ENCODE assay signal across 25 cellular contexts in genomic region chr15:64251658-64252057, GRCh38.
DNase-seq lines count a peak whose midpoint lies in the region; ATAC-seq and TF ChIP-seq lines count a peak whose summit lies in the region.
"Had no signal": no experiment of that assay in that cellular context is flagged by ENCODE, and none has a peak within 500 bp of the region (broad histone marks: within the 10 kb centered on the region; RNA-seq: fewer than 3 reads in every experiment).

No MANE protein-coding gene starts in this region.

- H3K27ac ChIP-seq in SK-N-SH (ENCODE audit: low read depth in 2 of 2, low read length in 1 of 2), result peak overlapping the region; percentile 44 to 93; a peak in 2 of 4 replicates
- H3K27ac ChIP-seq: GM23248, Peyer's patch, SK-N-MC had no signal

- no peak for ATAC-seq in SK-N-SH treated with all-trans-retinoic acid at 6 μM for 48 hours
- no peak for ATAC-seq in GM18868 (IDR thresholded peaks at IDR 0.05; ENCODE audit: unreplicated experiment)

- no peak overlapping the region for H3K4me3 ChIP-seq in SK-N-SH (ENCODE audit: low read depth in 2 of 2, low read length in 1 of 2)
- no peak overlapping the region for H3K4me3 ChIP-seq in adipocyte (ENCODE audit: low read length)
- H3K4me3 ChIP-seq: GM23248, Peyer's patch, SK-N-MC had no signal

- H3K79me2 ChIP-seq in SK-N-SH (ENCODE audit: insufficient read depth), result peaks cover 68% of the 10 kb centered on the region

- no peak for TF ChIP-seq RAD21 in SK-N-SH (IDR thresholded peaks at IDR 0.05; ENCODE audit: low read length)

- peaks cover 0 to 31% of the 10 kb centered on the region in 2 experiments; a peak in 3 of 4 replicates for H3K4me1 ChIP-seq in SK-N-SH (ENCODE audit: control insufficient read depth in 1 of 2, insufficient read depth in 2 of 2, low read depth in 1 of 2, low read length in 1 of 2)
- H3K4me1 ChIP-seq in adipocyte (ENCODE audit: control insufficient read depth, insufficient read depth, low read length), result peaks cover 33% of the 10 kb centered on the region

- DNase-seq in SK-N-SH (no peak), adipocyte (ENCODE audit: low read depth) (peak; percentile 46), myocyte (ENCODE audit: low read depth) (peak; percentile 6), amniotic stem cell (lab: John Stamatoyannopoulos, UW) (no peak), NCI-H2081 treated with DMSO at 0.1 percent for 48 hours (lab: John Stamatoyannopoulos, UW) (no peak), NCI-H1694 (lab: John Stamatoyannopoulos, UW) (no peak)
- DNase-seq: BE2C, Calu3, DND-41, GM23248, H7, KG1, NCI-H1048, NCI-H1694 treated with DMSO at 0.1 percent for 48 hours, NCI-H2081, NCI-H2171, NCI-H226, NCI-H510A, NCI-H69, OCI-M1, Peyer's patch, SIG-M5 had no signal

- no peaks in the 10 kb centered on the region for H3K9me2 ChIP-seq in SK-N-SH

- no peak overlapping the region for H3K4me2 ChIP-seq in SK-N-SH

- TF ChIP-seq EP300 in SK-N-SH (IDR thresholded peaks at IDR 0.05; ENCODE audit: borderline replicate concordance in 1 of 2, low read depth in 1 of 2, low read length in 1 of 2), result 0 out of 4 replicates have a peak, but pooled peaks of 1 of the 2 experiments have one; percentile 20

- H3K9me3 ChIP-seq in SK-N-SH (0 out of 2 replicates have a peak, but pooled peaks cover under 1% of the 10 kb centered on the region), adipocyte (ENCODE audit: control insufficient read depth, low read length) (no peaks in the 10 kb centered on the region)
- H3K9me3 ChIP-seq: BE2C, Peyer's patch had no signal

- H2AFZ ChIP-seq in SK-N-SH (ENCODE audit: low read depth), result no peak overlapping the region
- H2AFZ ChIP-seq: GM23248 had no signal

- H4K20me1 ChIP-seq in SK-N-SH (ENCODE audit: insufficient read depth), result no peaks in the 10 kb centered on the region

- POLR2A ChIA-PET in SK-N-SH (lab: Yijun Ruan, JAX), result no interaction called here

- peaks cover 0 to 21% of the 10 kb centered on the region in 2 experiments for H3K36me3 ChIP-seq in SK-N-SH (replicated peaks in 1 of 2; ENCODE audit: control insufficient read depth in 1 of 2, insufficient read depth in 2 of 2, low read length in 1 of 2)
- peaks cover 2% of the 10 kb centered on the region for H3K36me3 ChIP-seq in adipocyte (ENCODE audit: control insufficient read depth, insufficient read depth, low read length, severe bottlenecking)
- H3K36me3 ChIP-seq: BE2C, Peyer's patch had no signal

- H3K27me3 ChIP-seq in SK-N-SH (ENCODE audit: insufficient read depth) (no peaks in the 10 kb centered on the region), adipocyte (replicated peaks; ENCODE audit: control insufficient read depth, insufficient read depth, low read length) (no peaks in the 10 kb centered on the region)
- H3K27me3 ChIP-seq: BE2C, Peyer's patch had no signal

- TF ChIP-seq CTCF in SK-N-SH (IDR thresholded peaks at IDR 0.05), result no peak

- CTCF ChIA-PET in SK-N-SH (lab: Yijun Ruan, JAX), result interaction anchor here (1.0 to 1.7 kb wide), 4 partner anchors 8 to 45 kb away, joined by 3 to 5 read pairs (median 4); no protein-coding TSS in a partner anchor

- H3K9ac ChIP-seq in SK-N-SH, result no peak overlapping the region
- H3K9ac ChIP-seq in adipocyte (ENCODE audit: low read length), result no peak overlapping the region
- H3K9ac ChIP-seq: GM23248 had no signal

- peaks cover 45% of the 10 kb centered on the region for H3F3A ChIP-seq in SK-N-SH (replicated peaks; ENCODE audit: insufficient read depth)

TF ChIP-seq in SK-N-SH, 30 proteins besides CTCF, POLR2A, EP300 and RAD21:
- TF ChIP-seq TCF12 (IDR thresholded peaks at IDR 0.05) (peak; percentile 24; the same call in 1 of the 2 replicates), JUND (IDR thresholded peaks at IDR 0.05) (0 out of 2 replicates have a peak, but pooled peaks have one; percentile 10), TEAD4 (IDR thresholded peaks at IDR 0.05; ENCODE audit: borderline replicate concordance, insufficient read depth) (no peak), PBX3 (IDR thresholded peaks at IDR 0.05) (0 out of 2 replicates have a peak, but pooled peaks have one; percentile 23), SMC3 (IDR thresholded peaks at IDR 0.05; ENCODE audit: low read depth, low read length) (no peak), FOSL2 (IDR thresholded peaks at IDR 0.05; ENCODE audit: borderline replicate concordance, low read depth) (peak; percentile 4; the same call in 1 of the 2 replicates)

TF ChIP-seq in SK-N-SH treated with all-trans-retinoic acid at 6 μM for 48 hours, 23 proteins besides CTCF, POLR2A, EP300 and RAD21 (continues in another document):
- TF ChIP-seq PPARA (CRISPR knock-in tag; IDR thresholded peaks at IDR 0.05; ENCODE audit: borderline replicate concordance), result no peak
- TF ChIP-seq ZFP30 (CRISPR knock-in tag; IDR thresholded peaks at IDR 0.05), result no peak
- TF ChIP-seq BACH2 (CRISPR knock-in tag; IDR thresholded peaks at IDR 0.05; ENCODE audit: borderline replicate concordance), result no peak
- no peak for TF ChIP-seq ISL1 (CRISPR knock-in tag; IDR thresholded peaks at IDR 0.05)
- no peak for TF ChIP-seq ZNF8 (CRISPR knock-in tag; IDR thresholded peaks at IDR 0.05)
- TF ChIP-seq CSDC2 (CRISPR knock-in tag; IDR thresholded peaks at IDR 0.05), result no peak
- TF ChIP-seq, protein P1, sequence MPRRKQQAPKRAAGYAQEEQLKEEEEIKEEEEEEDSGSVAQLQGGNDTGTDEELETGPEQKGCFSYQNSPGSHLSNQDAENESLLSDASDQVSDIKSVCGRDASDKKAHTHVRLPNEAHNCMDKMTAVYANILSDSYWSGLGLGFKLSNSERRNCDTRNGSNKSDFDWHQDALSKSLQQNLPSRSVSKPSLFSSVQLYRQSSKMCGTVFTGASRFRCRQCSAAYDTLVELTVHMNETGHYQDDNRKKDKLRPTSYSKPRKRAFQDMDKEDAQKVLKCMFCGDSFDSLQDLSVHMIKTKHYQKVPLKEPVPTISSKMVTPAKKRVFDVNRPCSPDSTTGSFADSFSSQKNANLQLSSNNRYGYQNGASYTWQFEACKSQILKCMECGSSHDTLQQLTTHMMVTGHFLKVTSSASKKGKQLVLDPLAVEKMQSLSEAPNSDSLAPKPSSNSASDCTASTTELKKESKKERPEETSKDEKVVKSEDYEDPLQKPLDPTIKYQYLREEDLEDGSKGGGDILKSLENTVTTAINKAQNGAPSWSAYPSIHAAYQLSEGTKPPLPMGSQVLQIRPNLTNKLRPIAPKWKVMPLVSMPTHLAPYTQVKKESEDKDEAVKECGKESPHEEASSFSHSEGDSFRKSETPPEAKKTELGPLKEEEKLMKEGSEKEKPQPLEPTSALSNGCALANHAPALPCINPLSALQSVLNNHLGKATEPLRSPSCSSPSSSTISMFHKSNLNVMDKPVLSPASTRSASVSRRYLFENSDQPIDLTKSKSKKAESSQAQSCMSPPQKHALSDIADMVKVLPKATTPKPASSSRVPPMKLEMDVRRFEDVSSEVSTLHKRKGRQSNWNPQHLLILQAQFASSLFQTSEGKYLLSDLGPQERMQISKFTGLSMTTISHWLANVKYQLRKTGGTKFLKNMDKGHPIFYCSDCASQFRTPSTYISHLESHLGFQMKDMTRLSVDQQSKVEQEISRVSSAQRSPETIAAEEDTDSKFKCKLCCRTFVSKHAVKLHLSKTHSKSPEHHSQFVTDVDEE (CRISPR knock-in tag; IDR thresholded peaks at IDR 0.05), result no peak
- TF ChIP-seq SNAI2 (CRISPR knock-in tag; IDR thresholded peaks at IDR 0.05), result no peak
- no peak for TF ChIP-seq RARB (CRISPR knock-in tag; IDR thresholded peaks at IDR 0.05)
- no peak for TF ChIP-seq PATZ1 (CRISPR knock-in tag; IDR thresholded peaks at IDR 0.05; ENCODE audit: borderline replicate concordance)
- TF ChIP-seq CREB5 (CRISPR knock-in tag; IDR thresholded peaks at IDR 0.05; ENCODE audit: low read depth), result no peak
- TF ChIP-seq ARNTL (CRISPR knock-in tag; IDR thresholded peaks at IDR 0.05; ENCODE audit: borderline replicate concordance, low read depth), result no peak
- no peak for TF ChIP-seq CSRNP3 (CRISPR knock-in tag; IDR thresholded peaks at IDR 0.05)
- no peak for TF ChIP-seq TCF4 (CRISPR knock-in tag; IDR thresholded peaks at IDR 0.05; ENCODE audit: borderline replicate concordance)

Comparison
In these comparisons a context has a peak if more than half of its experiments do, and no peak if none do; other contexts are left out.
1. DNase-seq: peak in adipocyte (single experiment) and myocyte (single experiment); none in SK-N-SH (single experiment), amniotic stem cell (single experiment), NCI-H2081 treated with DMSO at 0.1 percent for 48 hours (single experiment) and NCI-H1694 (single experiment).